ENCODE assay signal across 1 cellular context in genomic region chr5:10353241-10354047, GRCh38.
TF ChIP-seq lines count a peak whose summit lies in the region.

MARCHF6 (plus strand) TSS chr5:10353695; CDS start chr5:10353899, 204 bp downstream.

TF ChIP-seq in K562, 482 proteins besides CTCF, POLR2A, EP300 and RAD21 (continued from another document and continues in another):
- TF ChIP-seq THAP7 (CRISPR knock-in tag; IDR thresholded peaks at IDR 0.05) = no peak
- peak; percentile 95 for TF ChIP-seq KDM2B (CRISPR knock-in tag; IDR thresholded peaks at IDR 0.05)
- peak; percentile 72; the same call in 1 of the 2 replicates for TF ChIP-seq PHB (CRISPR knock-in tag; IDR thresholded peaks at IDR 0.05)
- TF ChIP-seq HCFC1 (IDR thresholded peaks at IDR 0.05; ENCODE audit: low read depth, low read length) = peak; percentile 66
- TF ChIP-seq FOXJ3 (CRISPR knock-in tag; IDR thresholded peaks at IDR 0.05) = no peak
- TF ChIP-seq CAMTA2 (CRISPR knock-in tag; conservative IDR thresholded peaks at IDR 0.05) = no peak
- no peak for TF ChIP-seq ZSCAN32 (CRISPR knock-in tag; IDR thresholded peaks at IDR 0.05)
- peak; percentile 96; the same call in 1 of the 2 replicates for TF ChIP-seq PHF8 (IDR thresholded peaks at IDR 0.05; ENCODE audit: borderline replicate concordance, low read length)
- TF ChIP-seq HNRNPL (IDR thresholded peaks at IDR 0.05; ENCODE audit: low read depth, low read length) = peak; percentile 23; the same call in 1 of the 2 replicates
- TF ChIP-seq HNRNPLL (IDR thresholded peaks at IDR 0.05; ENCODE audit: low read depth, low read length, poor library complexity, severe bottlenecking) = peak; percentile 52
- 0 out of 2 replicates have a peak, but pooled peaks have one; percentile 89 for TF ChIP-seq IRF1 (CRISPR knock-in tag; IDR thresholded peaks at IDR 0.05; ENCODE audit: borderline replicate concordance)
- 0 out of 2 replicates have a peak, but pooled peaks have one; percentile 33 for TF ChIP-seq HIVEP1 (CRISPR knock-in tag; IDR thresholded peaks at IDR 0.05)
- peak in 2 of 3 experiments; percentile 42 to 78; a peak in 2 of 6 replicates for TF ChIP-seq ZBTB11 (CRISPR knock-in tag; IDR thresholded peaks at IDR 0.05)
- no peak for TF ChIP-seq CLOCK (CRISPR knock-in tag; IDR thresholded peaks at IDR 0.05; ENCODE audit: borderline replicate concordance)
- TF ChIP-seq ZNF282 (CRISPR knock-in tag; IDR thresholded peaks at IDR 0.05) = peak; percentile 74; the same call in 1 of the 2 replicates
- TF ChIP-seq MCM3 (IDR thresholded peaks at IDR 0.05) = no peak
- TF ChIP-seq ZBTB5 (IDR thresholded peaks at IDR 0.05) = no peak
- no peak for TF ChIP-seq E4F1 (CRISPR knock-in tag; IDR thresholded peaks at IDR 0.05; ENCODE audit: borderline replicate concordance)
- peak; percentile 94 for TF ChIP-seq EP400 (IDR thresholded peaks at IDR 0.05)
- no peak for TF ChIP-seq KLF16 (IDR thresholded peaks at IDR 0.05)
- TF ChIP-seq MEIS2 (IDR thresholded peaks at IDR 0.05; ENCODE audit: partially characterized antibody) = no peak
- TF ChIP-seq HDAC2 (IDR thresholded peaks at IDR 0.05) = peak; percentile 67; the same call in 1 of the 2 replicates
- peak; percentile 93 for TF ChIP-seq CXXC5 (CRISPR knock-in tag; IDR thresholded peaks at IDR 0.05)
- TF ChIP-seq ZNF740 (CRISPR knock-in tag; IDR thresholded peaks at IDR 0.05) = peak; percentile 97
- peak in 1 of 2 experiments; percentile 81; a peak in 2 of 4 replicates for TF ChIP-seq ZNF740 (tag; IDR thresholded peaks at IDR 0.05)
- no peak; a peak in 1 of 4 replicates for TF ChIP-seq ZNF639 (CRISPR knock-in tag; conservative IDR thresholded peaks at IDR 0.05 in 1 of 2, IDR thresholded peaks at IDR 0.05 in 1 of 2)
- no peak for TF ChIP-seq BACH1 (tag; IDR thresholded peaks at IDR 0.05)
- TF ChIP-seq ZNF384 (IDR thresholded peaks at IDR 0.05; ENCODE audit: low read depth, low read length) = no peak
- no peak for TF ChIP-seq ZNF707 (CRISPR knock-in tag; conservative IDR thresholded peaks at IDR 0.05)
- no peak for TF ChIP-seq MCM5 (IDR thresholded peaks at IDR 0.05; ENCODE audit: low read depth)
- no peak for TF ChIP-seq ZNF140 (CRISPR knock-in tag; IDR thresholded peaks at IDR 0.05)
- peak; percentile 82 for TF ChIP-seq E2F3 (CRISPR knock-in tag; IDR thresholded peaks at IDR 0.05)
- no peak for TF ChIP-seq BRF2 (IDR thresholded peaks at IDR 0.05; ENCODE audit: borderline replicate concordance, insufficient read depth, insufficient read length)
- TF ChIP-seq ZFP1 (CRISPR knock-in tag; IDR thresholded peaks at IDR 0.05) = no peak
- TF ChIP-seq ZNF445 (CRISPR knock-in tag; IDR thresholded peaks at IDR 0.05; ENCODE audit: low read depth) = no peak
- TF ChIP-seq ZNF830 (CRISPR knock-in tag; IDR thresholded peaks at IDR 0.05) = no peak
- peak; percentile 83 for TF ChIP-seq U2AF1 (optimal IDR thresholded peaks at IDR 0.05; ENCODE audit: low read depth, low read length)
- peak; percentile 97 for TF ChIP-seq TAF1 (IDR thresholded peaks at IDR 0.05; ENCODE audit: control insufficient read depth, extremely low read depth, insufficient read depth, low read length, severe bottlenecking)
- TF ChIP-seq ZNF592 (IDR thresholded peaks at IDR 0.05) = peak; percentile 64
- TF ChIP-seq HNRNPUL1 (IDR thresholded peaks at IDR 0.05; ENCODE audit: low read length) = no peak
- 0 out of 2 replicates have a peak, but pooled peaks have one; percentile 37 for TF ChIP-seq MEF2D (tag; conservative IDR thresholded peaks at IDR 0.05; ENCODE audit: low read depth)
